19 cellular contexts compared by ENCODE assay signal in the genomic region with DNA sequence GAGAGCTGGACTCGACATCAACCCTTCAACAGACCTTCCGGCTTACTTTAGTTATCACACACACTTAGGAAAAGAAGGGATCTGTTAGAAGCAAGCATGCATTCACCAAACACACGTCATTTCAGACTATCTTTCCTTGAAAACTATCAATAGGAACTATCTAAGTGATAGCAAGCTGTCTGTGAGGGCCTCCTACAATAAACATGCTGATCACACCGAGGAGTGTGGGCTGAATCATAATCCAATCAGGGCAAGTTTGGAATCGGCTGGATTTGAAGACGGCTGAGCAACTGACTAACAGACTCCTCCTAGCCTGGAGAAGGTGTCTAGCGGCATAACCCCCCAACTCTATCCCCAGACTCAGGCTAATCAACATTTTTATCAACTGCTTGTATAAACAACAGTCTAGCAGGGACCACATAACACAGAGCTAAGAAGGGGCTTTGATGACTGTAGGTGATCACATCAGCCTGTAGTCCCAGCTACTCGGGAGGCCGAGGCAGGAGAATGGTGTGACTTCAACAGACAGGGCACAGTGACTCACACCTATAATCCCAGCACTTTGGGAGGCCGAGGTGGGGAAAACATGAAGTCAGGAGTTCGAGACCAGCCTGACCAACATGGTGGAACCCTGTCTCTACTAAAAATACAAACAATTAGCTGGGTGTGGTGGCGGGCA. TPM values are rescaled to one million over a fixed set of nuclear protein-coding genes. Genes with fewer than 3 reads are reported as not detected.
DNase-seq lines count a peak whose midpoint lies in the region; ATAC-seq and TF ChIP-seq lines count a peak whose summit lies in the region.
"Had no signal": no experiment of that assay in that cellular context is flagged by ENCODE, and none has a peak within 500 bp of the region (broad histone marks: within the 10 kb centered on the region; RNA-seq: fewer than 3 reads in every experiment).

No MANE protein-coding gene starts in this region.

- H3K79me2 ChIP-seq in GM23338 (replicated peaks; ENCODE audit: insufficient read depth) (peaks cover 100% of the 10 kb centered on the region), trophoblast cell (ENCODE audit: control insufficient read depth, insufficient read depth, low read length, poor library complexity) (peaks cover 16% of the 10 kb centered on the region)

- intact Hi-C loops in body of pancreas (cut with DNase I) = no loop called here
- intact Hi-C loops in posterior vena cava (cut with DNase I) = no loop called here
- intact Hi-C loops in thyroid gland (cut with DNase I) = no loop called here

- H3K36me3 Mint-ChIP-seq in GM23338 (ENCODE audit: low read depth) (peaks cover 16% of the 10 kb centered on the region), glutamatergic neuron (ENCODE audit: unreplicated experiment) (no peaks in the 10 kb centered on the region)
- H3K36me3 Mint-ChIP-seq in activated T-cell treated with anti-CD3 and anti-CD28 coated beads, Interleukin-2, amount 50 U/mL, for 72 hours (ENCODE audit: insufficient read depth in 2 of 2) = no peaks in the 10 kb centered on the region
- H3K36me3 Mint-ChIP-seq: naive thymus-derived CD8-positive, alpha-beta T cell had no signal

- H3K9me3 ChIP-seq in SJCRH30 (replicated peaks) (no peaks in the 10 kb centered on the region), trophoblast cell (ENCODE audit: insufficient read depth, low read depth, low read length) (no peaks in the 10 kb centered on the region), body of pancreas (no peaks in the 10 kb centered on the region), thyroid gland (no peaks in the 10 kb centered on the region)
- H3K9me3 ChIP-seq: esophagus muscularis mucosa, suprapubic skin had no signal

- H3K27ac ChIP-seq in GM23338 (ENCODE audit: low read depth) (peak overlapping the region; percentile 65), SJCRH30 (peak overlapping the region; percentile 46), trophoblast cell (ENCODE audit: low read depth, low read length) (no peak overlapping the region), body of pancreas (no peak overlapping the region), thyroid gland (no peak overlapping the region)
- H3K27ac ChIP-seq: PC-9, suprapubic skin, VCaP had no signal

- no peaks in the 10 kb centered on the region for H3K9me2 ChIP-seq in GM23338 (ENCODE audit: insufficient read depth)

- H3F3A ChIP-seq in GM23338 (replicated peaks; ENCODE audit: low read depth) = peaks cover 21% of the 10 kb centered on the region; the same call in 1 of the 2 replicates

- peaks cover 16% of the 10 kb centered on the region for H3K27me3 Mint-ChIP-seq in GM23338 (ENCODE audit: insufficient read depth, low read depth, poor library complexity)
- peaks cover 2% of the 10 kb centered on the region for H3K27me3 Mint-ChIP-seq in glutamatergic neuron (ENCODE audit: unreplicated experiment)
- H3K27me3 Mint-ChIP-seq in activated T-cell treated with anti-CD3 and anti-CD28 coated beads, Interleukin-2, amount 50 U/mL, for 72 hours (ENCODE audit: low read depth) = peaks cover 39% of the 10 kb centered on the region

- WGBS in trophoblast cell (ENCODE audit: extremely low coverage, insufficient coverage, insufficient read length) = no CpG with 5 or more reads among the region's 12 CpGs
- 72 to 77% methylated on average over 12 of the region's 12 CpGs for WGBS in body of pancreas, 2 donors
- WGBS in thyroid gland, 2 donors = 84 to 86% methylated on average over 12 of the region's 12 CpGs

- H3K27me3 ChIP-seq in GM23338 (ENCODE audit: insufficient read depth) = no peaks in the 10 kb centered on the region
- H3K27me3 ChIP-seq in SJCRH30 = no peaks in the 10 kb centered on the region
- no peaks in the 10 kb centered on the region for H3K27me3 ChIP-seq in trophoblast cell (ENCODE audit: insufficient read depth, low read length)
- no peaks in the 10 kb centered on the region for H3K27me3 ChIP-seq in body of pancreas
- H3K27me3 ChIP-seq in thyroid gland = no peaks in the 10 kb centered on the region
- H3K27me3 ChIP-seq: esophagus muscularis mucosa, suprapubic skin had no signal

- no peak overlapping the region for H3K23ac ChIP-seq in trophoblast cell (ENCODE audit: low read length)

- H3K4me2 ChIP-seq in GM23338 (peak overlapping the region; percentile 69), trophoblast cell (ENCODE audit: low read length) (no peak overlapping the region)
- H3K4me2 ChIP-seq: PC-9 had no signal

- no peak overlapping the region for H3K14ac ChIP-seq in trophoblast cell (ENCODE audit: low read length)

- ATAC-seq in GM23338 (no peak), body of pancreas (no peak)
- no peak for ATAC-seq in activated T-cell treated with anti-CD3 and anti-CD28 coated beads, Interleukin-2, amount 50 U/mL, for 72 hours (replicated peaks in 1 of 2)
- ATAC-seq: left ventricle myocardium superior; naive thymus-derived CD8-positive, alpha-beta T cell; sciatic nerve had no signal

- no peak overlapping the region for H3K9ac ChIP-seq in trophoblast cell (ENCODE audit: low read length)

- peaks cover 65% of the 10 kb centered on the region for H3K4me1 Mint-ChIP-seq in GM23338
- peaks cover 49% of the 10 kb centered on the region for H3K4me1 Mint-ChIP-seq in glutamatergic neuron (ENCODE audit: low read depth, unreplicated experiment)
- peaks cover 6% of the 10 kb centered on the region for H3K4me1 Mint-ChIP-seq in activated T-cell treated with anti-CD3 and anti-CD28 coated beads, Interleukin-2, amount 50 U/mL, for 72 hours (ENCODE audit: low read depth)
- H3K4me1 Mint-ChIP-seq: B cell had no signal

- no peak overlapping the region for H2BK5ac ChIP-seq in trophoblast cell (ENCODE audit: low read depth, low read length, poor library complexity)

- peaks cover 40% of the 10 kb centered on the region for H4K20me1 ChIP-seq in GM23338 (replicated peaks; ENCODE audit: insufficient read depth)

- no peak overlapping the region for H3K4me3 Mint-ChIP-seq in GM23338
- H3K4me3 Mint-ChIP-seq in glutamatergic neuron (ENCODE audit: unreplicated experiment) = peak overlapping the region; percentile 77
- no peak overlapping the region for H3K4me3 Mint-ChIP-seq in activated T-cell treated with anti-CD3 and anti-CD28 coated beads, Interleukin-2, amount 50 U/mL, for 72 hours
- H3K4me3 Mint-ChIP-seq: B cell; naive thymus-derived CD8-positive, alpha-beta T cell had no signal

- TF ChIP-seq CTCF in GM23338 (conservative IDR thresholded peaks at IDR 0.05; ENCODE audit: low read depth in 2 of 2) (no peak), glutamatergic neuron (IDR thresholded peaks at IDR 0.05; ENCODE audit: partially characterized antibody, unreplicated experiment) (no peak), body of pancreas (IDR thresholded peaks at IDR 0.05) (no peak), thyroid gland (IDR thresholded peaks at IDR 0.05) (no peak)

- H4K91ac ChIP-seq in trophoblast cell (ENCODE audit: low read depth, low read length) = no peak overlapping the region

- H3K27ac Mint-ChIP-seq in GM23338 = no peak overlapping the region
- peak overlapping the region; percentile 81 for H3K27ac Mint-ChIP-seq in glutamatergic neuron (ENCODE audit: unreplicated experiment)
- no peak overlapping the region for H3K27ac Mint-ChIP-seq in activated T-cell treated with anti-CD3 and anti-CD28 coated beads, Interleukin-2, amount 50 U/mL, for 72 hours
- H3K27ac Mint-ChIP-seq: B cell; naive thymus-derived CD8-positive, alpha-beta T cell had no signal

- no peak overlapping the region for H2AK5ac ChIP-seq in trophoblast cell (ENCODE audit: low read length)

- H3K9me3 Mint-ChIP-seq in GM23338 (no peaks in the 10 kb centered on the region), glutamatergic neuron (ENCODE audit: unreplicated experiment) (peaks cover 2% of the 10 kb centered on the region)
- no peaks in the 10 kb centered on the region for H3K9me3 Mint-ChIP-seq in activated T-cell treated with anti-CD3 and anti-CD28 coated beads, Interleukin-2, amount 50 U/mL, for 72 hours
- H3K9me3 Mint-ChIP-seq: naive thymus-derived CD8-positive, alpha-beta T cell had no signal

- TF ChIP-seq POLR2A in body of pancreas (IDR thresholded peaks at IDR 0.05) (no peak), thyroid gland (IDR thresholded peaks at IDR 0.05) (no peak)

- no peak overlapping the region for H4K12ac ChIP-seq in trophoblast cell (ENCODE audit: low read depth, low read length)

- peaks cover 69% of the 10 kb centered on the region for H3K4me1 ChIP-seq in GM23338 (ENCODE audit: insufficient read depth)
- peaks cover 20% of the 10 kb centered on the region; the same call in 1 of the 2 replicates for H3K4me1 ChIP-seq in SJCRH30
- peaks cover 4 to 8% of the 10 kb centered on the region in 2 experiments for H3K4me1 ChIP-seq in trophoblast cell (ENCODE audit: control insufficient read depth in 1 of 2, insufficient read depth in 2 of 2, low read length in 2 of 2)
- no peaks in the 10 kb centered on the region for H3K4me1 ChIP-seq in body of pancreas
- peaks cover 0 to 9% of the 10 kb centered on the region in 2 donors for H3K4me1 ChIP-seq in thyroid gland

- H3K36me3 ChIP-seq in GM23338 (ENCODE audit: insufficient read depth) = no peaks in the 10 kb centered on the region
- no peaks in the 10 kb centered on the region for H3K36me3 ChIP-seq in SJCRH30
- H3K36me3 ChIP-seq in trophoblast cell (ENCODE audit: control insufficient read depth in 1 of 2, insufficient read depth in 2 of 2, low read length in 2 of 2) = peaks cover 0 to under 1% of the 10 kb centered on the region in 2 experiments
- no peaks in the 10 kb centered on the region for H3K36me3 ChIP-seq in body of pancreas (replicated peaks in 1 of 2; ENCODE audit: insufficient read depth in 1 of 2, low read depth in 2 of 2)
- no peaks in the 10 kb centered on the region for H3K36me3 ChIP-seq in thyroid gland
- H3K36me3 ChIP-seq: esophagus muscularis mucosa, suprapubic skin had no signal

- H3K4me3 ChIP-seq in GM23338 = no peak overlapping the region; the same call in 1 of the 2 replicates
- H3K4me3 ChIP-seq in SJCRH30 = peak overlapping the region; percentile 16
- no peak overlapping the region for H3K4me3 ChIP-seq in trophoblast cell (ENCODE audit: low read depth, low read length)
- no peak overlapping the region for H3K4me3 ChIP-seq in body of pancreas
- no peak overlapping the region for H3K4me3 ChIP-seq in thyroid gland (replicated peaks in 1 of 3)
- H3K4me3 ChIP-seq: esophagus muscularis mucosa, PC-9, suprapubic skin had no signal

- H3K79me1 ChIP-seq in trophoblast cell (ENCODE audit: low read length) = no peaks in the 10 kb centered on the region

- H2AFZ ChIP-seq in GM23338 (no peak overlapping the region), trophoblast cell (ENCODE audit: insufficient read depth, low read length, poor library complexity) (no peak overlapping the region)
- H2AFZ ChIP-seq: PC-9 had no signal

- DNase-seq in GM23338 (ENCODE audit: low spot score) (no peak), SJCRH30 (no peak), glutamatergic neuron (no peak), trophoblast cell (no peak), body of pancreas (no peak), posterior vena cava (ENCODE audit: low spot score) (no peak), thyroid gland (no peak)
- no peak for DNase-seq in activated T-cell treated with anti-CD3 and anti-CD28 coated beads, Interleukin-2, amount 50 U/mL, for 72 hours
- DNase-seq: activated gamma-delta T cell; anterior cingulate cortex; left ventricle myocardium superior; naive thymus-derived CD8-positive, alpha-beta T cell; PC-9; SW 1271 had no signal

- no peak overlapping the region for H2BK12ac ChIP-seq in trophoblast cell (ENCODE audit: low read length)

- H4K8ac ChIP-seq in trophoblast cell (ENCODE audit: low read depth, low read length) = no peak overlapping the region

- H3K18ac ChIP-seq in trophoblast cell (ENCODE audit: low read length) = no peak overlapping the region

- H3K4ac ChIP-seq in trophoblast cell (ENCODE audit: low read depth, low read length) = peak overlapping the region; percentile 22

- no peak overlapping the region for H2BK120ac ChIP-seq in trophoblast cell (ENCODE audit: insufficient read depth, low read length, poor library complexity)

RNA-seq across cellular contexts. Expression of a gene that starts 14.1 kb away (rescaled TPM):
- 90.4 and 105 TPM in 2 replicates for total RNA-seq in GM23338 (2014; rRNA removed; shearing (Covaris generic))
- 31.8 and 36.2 TPM in 2 replicates for polyA plus RNA-seq in GM23338 (2016; fragmentation: Nextera tagmentation; extraction: Ambion mirVana)
- 32.8 and 35.2 TPM in 2 replicates for total RNA-seq in SJCRH30 (2014; rRNA removed; shearing (Covaris generic))
- total RNA-seq in glutamatergic neuron (ENCODE audit: unreplicated experiment) = 177 TPM
- 57.9 and 59.2 TPM in 2 replicates for polyA plus RNA-seq in trophoblast cell (2013)
- total RNA-seq in activated T-cell treated with anti-CD3 and anti-CD28 coated beads, Interleukin-2, amount 50 U/mL, for 72 hours = 1 to 10 TPM; 1.2 to 1.7 TPM
- 10 to 100 TPM; 24.4 TPM for total RNA-seq in body of pancreas
- total RNA-seq in posterior vena cava = 10 to 100 TPM; 34.8 to 46.3 TPM
- 10 to 100 TPM; 14.5 to 18.3 (median 17.2) TPM for total RNA-seq in thyroid gland

RNA-seq across cellular contexts. Expression of a gene that starts 31.5 kb away (rescaled TPM):
- 23.1 and 24.4 TPM in 2 replicates for total RNA-seq in GM23338 (2014; rRNA removed; shearing (Covaris generic))
- polyA plus RNA-seq in GM23338 (2016; fragmentation: Nextera tagmentation; extraction: Ambion mirVana) = 20.2 and 21.9 TPM in 2 replicates
- total RNA-seq in SJCRH30 (2014; rRNA removed; shearing (Covaris generic)) = 15.6 and 17.4 TPM in 2 replicates
- total RNA-seq in glutamatergic neuron (ENCODE audit: unreplicated experiment) = 22.0 TPM
- 10.6 and 10.9 TPM in 2 replicates for polyA plus RNA-seq in trophoblast cell (2013)
- total RNA-seq in activated T-cell treated with anti-CD3 and anti-CD28 coated beads, Interleukin-2, amount 50 U/mL, for 72 hours = 10 to 100 TPM; 10.3 to 12.0 TPM
- total RNA-seq in body of pancreas = 1 to 10 TPM; 4.3 to 9.3 TPM
- 1 to 10 TPM; 8.0 to 8.4 TPM for total RNA-seq in posterior vena cava
- 10 to 100 TPM; 14.7 to 17.1 (median 14.9) TPM for total RNA-seq in thyroid gland

Comparison
In these comparisons a context has a peak if more than half of its experiments do, and no peak if none do; other contexts are left out.
1. H3K27ac ChIP-seq: peak in GM23338 (single experiment) and SJCRH30 (single experiment); none in trophoblast cell (single experiment), body of pancreas (0 of 4) and thyroid gland (0 of 3).
2. RNA of a gene that starts 14.1 kb away (total RNA-seq): 177 TPM in glutamatergic neuron (single experiment), 90.4 to 105 TPM in GM23338, 34.8 to 46.3 TPM in posterior vena cava, 32.8 to 35.2 TPM in SJCRH30, 24.4 TPM in body of pancreas and 14.5 to 18.3 TPM in thyroid gland; 1.2 to 1.7 TPM in activated T-cell treated with anti-CD3 and anti-CD28 coated beads, Interleukin-2, amount 50 U/mL, for 72 hours; every median in the first group is over 4 times any median in the second.